8 cellular contexts compared by ENCODE assay signal in genomic region chr13:46211116-46211515, GRCh38. TPM values are rescaled to one million over a fixed set of nuclear protein-coding genes. Genes with fewer than 3 reads are reported as not detected.
DNase-seq lines count a peak whose midpoint lies in the region; ATAC-seq, FAIRE-seq and TF ChIP-seq lines count a peak whose summit lies in the region.

No MANE protein-coding gene starts in this region.

- BruUV-seq in PC-9 (replicated peaks; lab: Mats Ljungman, UMichigan), result TSS peak; percentile 80

- H3K4me2 ChIP-seq in PC-9 (peak overlapping the region; percentile 80), astrocyte (ENCODE audit: low read length) (peak overlapping the region; percentile 85)

- TF ChIP-seq POLR2A in stomach (IDR thresholded peaks at IDR 0.05), result no peak

- no peaks in the 10 kb centered on the region for H3K9me2 ChIP-seq in PC-9 (ENCODE audit: insufficient read depth)

- no peak for FAIRE-seq in astrocyte (lab: Jason Lieb, UNC)

- ATAC-seq in HG02759 (IDR thresholded peaks at IDR 0.05; ENCODE audit: unreplicated experiment), result peak; percentile 23
- ATAC-seq in left lung, result peak; percentile 57
- ATAC-seq in GM18519 (IDR thresholded peaks at IDR 0.05; ENCODE audit: low FRiP score, unreplicated experiment), result no peak

- H3K27me3 ChIP-seq in PC-9 (ENCODE audit: insufficient read depth, low read depth), result no peaks in the 10 kb centered on the region
- H3K27me3 ChIP-seq in astrocyte (ENCODE audit: insufficient read depth, low read length), result no peaks in the 10 kb centered on the region
- H3K27me3 ChIP-seq in left lung, result peaks cover 0 to 8% of the 10 kb centered on the region in 2 donors
- no peaks in the 10 kb centered on the region for H3K27me3 ChIP-seq in stomach

- H3F3A ChIP-seq in PC-9 (ENCODE audit: insufficient read depth, low read depth), result peaks cover 8% of the 10 kb centered on the region; the same call in 1 of the 2 replicates

- peak overlapping the region; percentile 3 for H3K27ac Mint-ChIP-seq in astrocyte (ENCODE audit: unreplicated experiment)

- POLR2A ChIA-PET in PC-9 (lab: Charles Lee; ENCODE audit: unreplicated experiment), result interaction anchor here (0.7 to 0.9 kb wide), 2 partner anchors 29 to 283 kb away, joined by 3 to 15 read pairs; partner anchors contain the start of gene LCP1

- H3K9me3 ChIP-seq in PC-9 (ENCODE audit: insufficient read depth, low read depth) (no peaks in the 10 kb centered on the region), astrocyte (ENCODE audit: insufficient read depth, low read depth, low read length) (peaks cover 2% of the 10 kb centered on the region), left lung (no peaks in the 10 kb centered on the region), stomach (no peaks in the 10 kb centered on the region)

- H3K9me3 Mint-ChIP-seq in astrocyte (ENCODE audit: unreplicated experiment), result peaks cover 5% of the 10 kb centered on the region

- H3K36me3 ChIP-seq in PC-9 (ENCODE audit: low read depth), result no peaks in the 10 kb centered on the region
- H3K36me3 ChIP-seq in astrocyte (ENCODE audit: insufficient read depth, low read length), result no peaks in the 10 kb centered on the region
- no peaks in the 10 kb centered on the region for H3K36me3 ChIP-seq in left lung
- no peaks in the 10 kb centered on the region for H3K36me3 ChIP-seq in stomach

- H3K27me3 Mint-ChIP-seq in astrocyte (ENCODE audit: low read depth, unreplicated experiment), result no peaks in the 10 kb centered on the region

- H3K9ac ChIP-seq in astrocyte (ENCODE audit: low read length), result peak overlapping the region; percentile 60

- H3K4me1 ChIP-seq in PC-9 (replicated peaks; ENCODE audit: insufficient read depth) (peaks cover 22% of the 10 kb centered on the region; the same call in 1 of the 2 replicates), astrocyte (ENCODE audit: insufficient read depth, low read length) (peaks cover 7% of the 10 kb centered on the region), left lung (peaks cover 3 to 15% of the 10 kb centered on the region in 2 donors), stomach (peaks cover 0 to 20% (median 14%) of the 10 kb centered on the region in 4 donors)

- no peaks in the 10 kb centered on the region for H3K4me1 Mint-ChIP-seq in astrocyte (ENCODE audit: low read depth, unreplicated experiment)

- H4K20me1 ChIP-seq in PC-9 (ENCODE audit: insufficient read depth), result no peaks in the 10 kb centered on the region
- H4K20me1 ChIP-seq in astrocyte (ENCODE audit: insufficient read depth, low read length), result no peaks in the 10 kb centered on the region

- 2 to 7% (median 3%) methylated on average over 9 of the region's 9 CpGs for WGBS in stomach, 5 donors

- CTCF ChIA-PET in PC-9 (lab: Charles Lee), result no interaction called here

- intact Hi-C loops in PC-9 (cut with micrococcal nuclease; ENCODE audit: unreplicated experiment) (no loop called here), left lung (cut with DNase I) (no loop called here), stomach (cut with DNase I; ENCODE audit: low total_unique reads) (no loop called here)

- no peak overlapping the region for H3K27ac ChIP-seq in PC-9
- no peak overlapping the region for H3K27ac ChIP-seq in astrocyte (ENCODE audit: low read depth, low read length)
- H3K27ac ChIP-seq in left lung, result peak overlapping the region in 1 of 2 donors; percentile 63
- H3K27ac ChIP-seq in stomach, result peak overlapping the region in 4 of 5 donors; percentile 52 to 64 (median 61)

- DNase-seq in GM12865 (ENCODE audit: low read depth), result peak; percentile 4
- no peak for DNase-seq in PC-9
- no peak for DNase-seq in astrocyte (ENCODE audit: low read depth)
- no peak for DNase-seq in left lung
- no peak for DNase-seq in stomach
- DNase-seq in iPS-NIHi7 (ENCODE audit: extremely low spot score), result no peak

- TF ChIP-seq EP300 in stomach (IDR thresholded peaks at IDR 0.05), result no peak

- TF ChIP-seq CTCF in GM12865 (IDR thresholded peaks at IDR 0.05; ENCODE audit: insufficient read depth, low read depth, low read length, missing control alignments), result no peak
- TF ChIP-seq CTCF in PC-9 (conservative IDR thresholded peaks at IDR 0.05), result no peak
- no peak for TF ChIP-seq CTCF in astrocyte (IDR thresholded peaks at IDR 0.05; ENCODE audit: insufficient read depth, low read depth, low read length)
- TF ChIP-seq CTCF in left lung (IDR thresholded peaks at IDR 0.05), result no peak
- no peak for TF ChIP-seq CTCF in stomach (IDR thresholded peaks at IDR 0.05)

- H3K36me3 Mint-ChIP-seq in astrocyte (ENCODE audit: low read depth, unreplicated experiment), result no peaks in the 10 kb centered on the region

- peak overlapping the region; percentile 64 for H3K4me3 ChIP-seq in GM12865 (ENCODE audit: low read depth, low read length)
- H3K4me3 ChIP-seq in PC-9, result peak overlapping the region; percentile 54
- H3K4me3 ChIP-seq in astrocyte (ENCODE audit: insufficient read depth, low read depth, low read length), result peak overlapping the region; percentile 58
- peak overlapping the region; percentile 35 to 49 for H3K4me3 ChIP-seq in left lung
- peak overlapping the region; percentile 47 to 63 (median 56) for H3K4me3 ChIP-seq in stomach

- peak overlapping the region; percentile 80 for H2AFZ ChIP-seq in PC-9
- peak overlapping the region; percentile 88 for H2AFZ ChIP-seq in astrocyte (ENCODE audit: low read depth, low read length)

- H3K4me3 Mint-ChIP-seq in astrocyte (ENCODE audit: unreplicated experiment), result peak overlapping the region; percentile 77

- no peaks in the 10 kb centered on the region for H3K79me2 ChIP-seq in PC-9 (ENCODE audit: low read depth)
- H3K79me2 ChIP-seq in astrocyte (ENCODE audit: insufficient read depth, low read length), result no peaks in the 10 kb centered on the region

RNA-seq across cellular contexts. Expression of gene LRRC63, which starts 0.6 kb away (rescaled TPM):
- total RNA-seq in PC-9 (2021), result 0.28 TPM in 1 of 2 replicates, not detected in the other
- 0.14 TPM in 1 of 2 replicates, not detected in the other for total RNA-seq in astrocyte
- total RNA-seq in left lung, result under 1 TPM; 0.35 to 0.65 TPM
- under 1 TPM in 1 of 5 donors, not detected in 4; 0.73 TPM for total RNA-seq in stomach
- not detected for polyA plus RNA-seq in stomach

RNA-seq across cellular contexts. Expression of gene LCP1, which starts 29.1 kb away (rescaled TPM):
- total RNA-seq in PC-9 (2021) (131 and 197 TPM in 2 replicates), astrocyte (7.3 and 8.4 TPM in 2 replicates), left lung (100 to 1,000 TPM; 119 to 401 TPM), stomach (10 to 100 TPM in 4 of 5 donors, not detected in 1; 12.8 to 44.6 (median 33.0) TPM)
- 10 to 100 TPM; 10.6 to 20.0 (median 14.1) TPM for polyA plus RNA-seq in stomach

Comparison
In these comparisons a context has a peak if more than half of its experiments do, and no peak if none do; other contexts are left out.
1. H3K27ac ChIP-seq: peak in stomach (4 of 5); none in PC-9 (single experiment) and astrocyte (single experiment).
2. Peak in every context shown above with its lines, with median percentiles within 50 percentile points of each other: H3K4me3 ChIP-seq.